Comparison of ENCODE assay signal across 10 cellular contexts in the genomic region with DNA sequence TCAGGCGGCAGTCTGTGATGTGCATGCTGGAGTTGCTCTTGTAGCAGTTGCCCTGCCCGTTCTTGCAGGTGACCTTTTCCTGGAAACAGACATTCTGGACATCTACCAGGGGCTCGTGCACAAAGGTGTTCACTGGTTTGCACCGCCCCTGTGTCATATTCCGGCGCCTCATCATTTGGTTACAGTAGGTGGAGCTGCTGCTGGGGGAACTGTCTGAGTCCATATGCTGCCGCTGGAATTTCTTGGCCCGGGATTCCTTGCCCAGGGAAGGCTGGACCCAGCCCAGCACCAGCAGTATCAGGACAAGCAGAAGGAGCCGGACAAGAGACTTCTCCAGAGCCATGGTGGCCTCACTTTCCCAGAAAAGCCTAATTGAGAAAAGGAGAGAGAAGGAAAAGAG. TPM values are rescaled to one million over a fixed set of nuclear protein-coding genes. Genes with fewer than 3 reads are reported as not detected.
DNase-seq lines count a peak whose midpoint lies in the region; ATAC-seq and TF ChIP-seq lines count a peak whose summit lies in the region.
"Had no signal": no experiment of that assay in that cellular context is flagged by ENCODE, and none has a peak within 500 bp of the region (broad histone marks: within the 10 kb centered on the region; RNA-seq: fewer than 3 reads in every experiment).

No MANE protein-coding gene starts in this region.

- intact Hi-C loops in heart left ventricle (cut with DNase I), result loop anchor here in 4 of 10 donors (2.0 to 5.0 kb wide), 6 partner anchors 34 to 104 kb away; partner anchors contain the start of gene EDDM3B (in 1 of the 4)

- TF ChIP-seq EP300 in upper lobe of left lung (IDR thresholded peaks at IDR 0.05), result no peak

- no peaks in the 10 kb centered on the region for H4K20me1 ChIP-seq in neural progenitor cell (ENCODE audit: low read depth)

- no peak overlapping the region for H2AFZ ChIP-seq in neural progenitor cell (replicated peaks)

- H3K36me3 ChIP-seq in heart left ventricle (peaks cover 0 to 4% (median 0%) of the 10 kb centered on the region in 9 donors), neural progenitor cell (no peaks in the 10 kb centered on the region), upper lobe of left lung (no peaks in the 10 kb centered on the region)

- H3K27me3 ChIP-seq in heart left ventricle (no peaks in the 10 kb centered on the region), neural progenitor cell (no peaks in the 10 kb centered on the region), upper lobe of left lung (no peaks in the 10 kb centered on the region)

- H3K9me3 ChIP-seq in heart left ventricle (no peaks in the 10 kb centered on the region), neural progenitor cell (ENCODE audit: low read depth) (no peaks in the 10 kb centered on the region), upper lobe of left lung (no peaks in the 10 kb centered on the region)

- H3K27ac Mint-ChIP-seq in neural progenitor cell, result peak overlapping the region; percentile 46
- no peak overlapping the region for H3K27ac Mint-ChIP-seq in naive thymus-derived CD8-positive, alpha-beta T cell

- H3K79me2 ChIP-seq in neural progenitor cell (ENCODE audit: low read depth), result no peaks in the 10 kb centered on the region

- H3K9me3 Mint-ChIP-seq in neural progenitor cell, result no peaks in the 10 kb centered on the region
- no peaks in the 10 kb centered on the region for H3K9me3 Mint-ChIP-seq in naive thymus-derived CD8-positive, alpha-beta T cell
- H3K9me3 Mint-ChIP-seq: immature natural killer cell had no signal

- POLR2A ChIA-PET in naive thymus-derived CD8-positive, alpha-beta T cell (lab: Charles Lee), result no interaction called here

- H3K4me2 ChIP-seq in neural progenitor cell, result no peak overlapping the region

- DNase-seq in SW480 (ENCODE audit: low spot score), result peak; percentile 20
- peak in 4 of 5 donors; percentile 32 to 69 (median 48) for DNase-seq in heart left ventricle
- no peak for DNase-seq in neural progenitor cell (ENCODE audit: low spot score)
- peak in 1 of 2 donors; percentile 79 for DNase-seq in upper lobe of left lung
- DNase-seq in naive thymus-derived CD8-positive, alpha-beta T cell, result no peak
- DNase-seq: activated CD8-positive, alpha-beta memory T cell treated with anti-CD3 and anti-CD28 coated beads, Interleukin-2, amount 50 U/mL, for 48 hours; immature natural killer cell had no signal

- H3F3A ChIP-seq in neural progenitor cell (ENCODE audit: low read depth), result no peaks in the 10 kb centered on the region

- H3K4me3 ChIP-seq in heart left ventricle, result peak overlapping the region; percentile 25 to 83 (median 60)
- no peak overlapping the region for H3K4me3 ChIP-seq in neural progenitor cell
- H3K4me3 ChIP-seq in upper lobe of left lung, result peak overlapping the region; percentile 49 to 62 (median 56)

- TF ChIP-seq POLR2A in heart left ventricle (IDR thresholded peaks at IDR 0.05) (no peak), upper lobe of left lung (IDR thresholded peaks at IDR 0.05) (peak in 1 of 4 donors; percentile 48)

- no peaks in the 10 kb centered on the region for H3K36me3 Mint-ChIP-seq in neural progenitor cell
- H3K36me3 Mint-ChIP-seq in naive thymus-derived CD8-positive, alpha-beta T cell, result no peaks in the 10 kb centered on the region
- H3K36me3 Mint-ChIP-seq: immature natural killer cell had no signal

- peak in 4 of 12 donors; percentile 11 to 30 (median 18) for TF ChIP-seq CTCF in heart left ventricle (IDR thresholded peaks at IDR 0.05)
- TF ChIP-seq CTCF in neural progenitor cell (IDR thresholded peaks at IDR 0.05), result no peak
- peak in 2 of 6 experiments; percentile 2 to 11 for TF ChIP-seq CTCF in upper lobe of left lung (IDR thresholded peaks at IDR 0.05)

- no peak overlapping the region for H3K9ac ChIP-seq in neural progenitor cell

- peaks cover 4% of the 10 kb centered on the region for H3K27me3 Mint-ChIP-seq in neural progenitor cell (ENCODE audit: insufficient read depth, low read depth)
- peaks cover 1 to 12% (median 6%) of the 10 kb centered on the region in 5 donors for H3K27me3 Mint-ChIP-seq in naive thymus-derived CD8-positive, alpha-beta T cell

- H3K4me1 Mint-ChIP-seq in neural progenitor cell, result peaks cover 19% of the 10 kb centered on the region
- H3K4me1 Mint-ChIP-seq in naive thymus-derived CD8-positive, alpha-beta T cell, result peaks cover 0 to 30% (median 5%) of the 10 kb centered on the region in 4 donors

- 10 to 28% (median 15%) methylated on average over 5 to 9 of the region's 9 CpGs for WGBS in heart left ventricle, 4 donors
- 29 to 41% methylated on average over 7 to 9 of the region's 9 CpGs for WGBS in upper lobe of left lung, 2 donors

- no peak overlapping the region for H3K4me3 Mint-ChIP-seq in neural progenitor cell
- H3K4me3 Mint-ChIP-seq in naive thymus-derived CD8-positive, alpha-beta T cell, result no peak overlapping the region

- ATAC-seq in heart left ventricle (peak in 3 of 4 donors; percentile 42 to 47 (median 47)), upper lobe of left lung (ENCODE audit: low FRiP score in 2 of 2) (peak; percentile 27 to 68), GM21360 (IDR thresholded peaks at IDR 0.05; ENCODE audit: unreplicated experiment) (no peak), HG03039 (IDR thresholded peaks at IDR 0.05; ENCODE audit: unreplicated experiment) (no peak)
- ATAC-seq in naive thymus-derived CD8-positive, alpha-beta T cell, result no peak
- ATAC-seq: esophagus mucosa had no signal

- peaks cover 0 to 60% (median 23%) of the 10 kb centered on the region in 12 donors for H3K4me1 ChIP-seq in heart left ventricle
- peaks cover 18% of the 10 kb centered on the region for H3K4me1 ChIP-seq in neural progenitor cell
- H3K4me1 ChIP-seq in upper lobe of left lung, result peaks cover 30 to 38% (median 37%) of the 10 kb centered on the region in 4 donors

- H3K27ac ChIP-seq in heart left ventricle, result peak overlapping the region; percentile 70 to 93 (median 84)
- H3K27ac ChIP-seq in neural progenitor cell, result no peak overlapping the region
- peak overlapping the region; percentile 80 to 90 (median 85) for H3K27ac ChIP-seq in upper lobe of left lung

RNA-seq across cellular contexts. Expression of gene RNASE1, which starts 0.9 kb away (rescaled TPM):
- total RNA-seq in heart left ventricle (100 to 1,000 TPM; 127 to 654 (median 294) TPM), neural progenitor cell (ENCODE audit: low replicate concordance) (5.7 TPM in 1 of 2 replicates, not detected in the other), upper lobe of left lung (1,000 to 10,000 TPM in 2 of 6 donors, 100 to 1,000 TPM in 4; 229 to 1,558 (median 860) TPM)
- 100 to 1,000 TPM; 199 to 242 TPM for polyA plus RNA-seq in heart left ventricle
- 10 to 100 TPM in 1 of 2 experiments, 1 to 10 TPM in 1; 5.6 to 10.3 TPM for total RNA-seq in naive thymus-derived CD8-positive, alpha-beta T cell
- polyA plus RNA-seq in naive thymus-derived CD8-positive, alpha-beta T cell, result not detected

RNA-seq across cellular contexts. Expression of gene RNASE6, which starts 20.7 kb away (rescaled TPM):
- total RNA-seq in heart left ventricle, result 10 to 100 TPM in 2 of 9 donors, 1 to 10 TPM in 7; 2.5 to 39.9 (median 5.2) TPM
- 1 to 10 TPM; 1.1 to 6.3 TPM for polyA plus RNA-seq in heart left ventricle
- total RNA-seq in neural progenitor cell (ENCODE audit: low replicate concordance), result not detected in 2 replicates
- 10 to 100 TPM in 4 of 6 donors, 1 to 10 TPM in 2; 3.0 to 29.9 (median 15.2) TPM for total RNA-seq in upper lobe of left lung
- total RNA-seq in naive thymus-derived CD8-positive, alpha-beta T cell, result under 1 TPM; 0.74 to 0.81 TPM
- polyA plus RNA-seq in naive thymus-derived CD8-positive, alpha-beta T cell, result under 1 TPM; 0.43 to 0.80 (median 0.75) TPM

RNA-seq across cellular contexts. Expression of gene EDDM3B, which starts 33.5 kb away (rescaled TPM):
- total RNA-seq in heart left ventricle (not detected), neural progenitor cell (ENCODE audit: low replicate concordance) (not detected in 2 replicates), upper lobe of left lung (not detected)
- polyA plus RNA-seq in heart left ventricle, result not detected
- not detected for total RNA-seq in naive thymus-derived CD8-positive, alpha-beta T cell
- not detected for polyA plus RNA-seq in naive thymus-derived CD8-positive, alpha-beta T cell
- total RNA-seq: esophagus mucosa had no signal
- polyA plus RNA-seq: immature natural killer cell had no signal

RNA-seq across cellular contexts. Expression of gene EDDM3A, which starts 56.0 kb away (rescaled TPM):
- total RNA-seq in heart left ventricle (not detected), neural progenitor cell (ENCODE audit: low replicate concordance) (not detected in 2 replicates), upper lobe of left lung (not detected)
- not detected for polyA plus RNA-seq in heart left ventricle
- total RNA-seq in naive thymus-derived CD8-positive, alpha-beta T cell, result not detected
- polyA plus RNA-seq in naive thymus-derived CD8-positive, alpha-beta T cell, result not detected
- total RNA-seq: esophagus mucosa had no signal
- polyA plus RNA-seq: immature natural killer cell had no signal

Comparison
In these comparisons a context has a peak if more than half of its experiments do, and no peak if none do; other contexts are left out.
1. DNase-seq: peak in SW480 (single experiment) and heart left ventricle (4 of 5); none in neural progenitor cell (single experiment) and naive thymus-derived CD8-positive, alpha-beta T cell (0 of 10).
2. ATAC-seq: peak in heart left ventricle (3 of 4) and upper lobe of left lung (2 of 2); none in GM21360 (single experiment), HG03039 (single experiment) and naive thymus-derived CD8-positive, alpha-beta T cell (0 of 2).
3. RNA of gene RNASE1, which starts 0.9 kb away (total RNA-seq): 229 to 1,558 TPM in upper lobe of left lung and 127 to 654 TPM in heart left ventricle; 5.6 to 10.3 TPM in naive thymus-derived CD8-positive, alpha-beta T cell and 5.7 TPM in neural progenitor cell; every median in the first group is over 10 times any median in the second.